24 cellular contexts compared by ENCODE assay signal in genomic region chr1:44526295-44527073, GRCh38.
"Had no signal": no experiment of that assay in that cellular context is flagged by ENCODE, and none has a peak within 500 bp of the region (broad histone marks: within the 10 kb centered on the region; RNA-seq: fewer than 3 reads in every experiment).

No MANE protein-coding gene starts in this region.

- H3K27ac Mint-ChIP-seq: activated B cell treated with CpG ODN at 0.5 μM for 24 hours; activated CD4-positive, alpha-beta memory T cell treated with anti-CD3 and anti-CD28 coated beads, Interleukin-2, amount 10 ng/mL, durations not matched to agents 7 days and 5 days; activated naive CD4-positive, alpha-beta T cell treated with anti-CD3 and anti-CD28 coated beads, Interleukin-2, amount 10 ng/mL, durations not matched to agents 7 days and 5 days; activated naive CD8-positive, alpha-beta T cell treated with anti-CD3 and anti-CD28 coated beads, Interleukin-2, amount 50 U/mL, for 24 hours; activated T-cell treated with anti-CD3 and anti-CD28 coated beads, Interleukin-2, amount 50 U/mL, for 24 hours; memory B cell; naive B cell; stimulated activated naive CD8-positive, alpha-beta T cell treated with anti-CD3 and anti-CD28 coated beads, Interleukin-15, Interleukin-2, amounts not matched to agents 100 ng/mL and 50 ng/mL, for 24 hours had no signal

- H3K36me3 ChIP-seq: ascending aorta, gastrocnemius medialis, prostate gland, right atrium auricular region, suprapubic skin had no signal

- H3K4me1 ChIP-seq: ascending aorta, gastrocnemius medialis, prostate gland had no signal

- ATAC-seq: activated naive CD8-positive, alpha-beta T cell treated with anti-CD3 and anti-CD28 coated beads, Interleukin-2, amount 50 U/mL, for 24 hours; esophagus mucosa; gastrocnemius medialis; mucosa of descending colon had no signal

- H3K27me3 Mint-ChIP-seq: activated B cell treated with CpG ODN at 0.5 μM for 24 hours; activated naive CD4-positive, alpha-beta T cell treated with anti-CD3 and anti-CD28 coated beads, Interleukin-2, amount 10 ng/mL, durations not matched to agents 7 days and 5 days; activated naive CD8-positive, alpha-beta T cell treated with anti-CD3 and anti-CD28 coated beads, Interleukin-2, amount 50 U/mL, for 24 hours had no signal

- H3K9me3 ChIP-seq: ascending aorta, gastrocnemius medialis, mucosa of descending colon, prostate gland, right atrium auricular region, suprapubic skin had no signal

- H3K4me1 Mint-ChIP-seq: activated B cell treated with CpG ODN at 0.5 μM for 24 hours; activated CD4-positive, alpha-beta memory T cell treated with anti-CD3 and anti-CD28 coated beads, Interleukin-2, amount 10 ng/mL, durations not matched to agents 7 days and 5 days; activated naive CD4-positive, alpha-beta T cell treated with anti-CD3 and anti-CD28 coated beads, Interleukin-2, amount 10 ng/mL, durations not matched to agents 7 days and 5 days; activated naive CD8-positive, alpha-beta T cell treated with anti-CD3 and anti-CD28 coated beads, Interleukin-2, amount 50 U/mL, for 24 hours; memory B cell; naive B cell had no signal

- DNase-seq: activated B cell treated with CpG ODN at 0.5 μM for 24 hours; activated CD4-positive, alpha-beta memory T cell treated with anti-CD3 and anti-CD28 coated beads, Interleukin-2, amount 10 ng/mL, durations not matched to agents 7 days and 5 days; activated CD4-positive, alpha-beta T cell treated with anti-CD3 and anti-CD28 coated beads for 48 hours; activated naive CD4-positive, alpha-beta T cell treated with anti-CD3 and anti-CD28 coated beads, Interleukin-2, amount 10 ng/mL, durations not matched to agents 7 days and 5 days; activated naive CD8-positive, alpha-beta T cell treated with anti-CD3 and anti-CD28 coated beads, Interleukin-2, amount 50 U/mL, for 24 hours; activated T-cell treated with anti-CD3 and anti-CD28 coated beads, Interleukin-2, amount 50 U/mL, for 24 hours; cerebellar nuclear complex; effector CD8-positive, alpha-beta T cell; gastrocnemius medialis; head of caudate nucleus; kidney glomerular epithelial cell; mucosa of descending colon; naive B cell; T-helper 2 cell; trophoblast cell had no signal

- H3K27me3 ChIP-seq: ascending aorta, right atrium auricular region had no signal

- H3K4me3 ChIP-seq: ascending aorta, gastrocnemius medialis, mucosa of descending colon, prostate gland, right atrium auricular region, skin epidermis, suprapubic skin had no signal

- H3K27ac ChIP-seq: ascending aorta, gastrocnemius medialis, prostate gland, right atrium auricular region, skin epidermis, suprapubic skin had no signal

- H3K36me3 Mint-ChIP-seq: activated naive CD4-positive, alpha-beta T cell treated with anti-CD3 and anti-CD28 coated beads, Interleukin-2, amount 10 ng/mL, durations not matched to agents 7 days and 5 days; memory B cell; naive B cell had no signal

- H3K4me3 Mint-ChIP-seq: activated B cell treated with CpG ODN at 0.5 μM for 24 hours; activated CD4-positive, alpha-beta memory T cell treated with anti-CD3 and anti-CD28 coated beads, Interleukin-2, amount 10 ng/mL, durations not matched to agents 7 days and 5 days; activated naive CD4-positive, alpha-beta T cell treated with anti-CD3 and anti-CD28 coated beads, Interleukin-2, amount 10 ng/mL, durations not matched to agents 7 days and 5 days; activated naive CD8-positive, alpha-beta T cell treated with anti-CD3 and anti-CD28 coated beads, Interleukin-2, amount 50 U/mL, for 24 hours; activated T-cell treated with anti-CD3 and anti-CD28 coated beads, Interleukin-2, amount 50 U/mL, for 24 hours; memory B cell; naive B cell; neural crest cell; stimulated activated naive CD8-positive, alpha-beta T cell treated with anti-CD3 and anti-CD28 coated beads, Interleukin-15, Interleukin-2, amounts not matched to agents 100 ng/mL and 50 ng/mL, for 24 hours had no signal
